In genomic region chr19:4328243-4328990, GRCh38 we compare ENCODE assay signal across 8 cellular contexts. TPM values are rescaled to one million over a fixed set of nuclear protein-coding genes. Genes with fewer than 3 reads are reported as not detected.
A peak's percentile ranks its signal among the peaks of the same experiment; 100 is the strongest.
DNase-seq lines count a peak whose midpoint lies in the region; ATAC-seq and TF ChIP-seq lines count a peak whose summit lies in the region.

No MANE protein-coding gene starts in this region.

- peak overlapping the region; percentile 62 for H3K4me3 ChIP-seq in NB4 (ENCODE audit: low read depth, low read length)

- peak; percentile 91 for DNase-seq in ELF-1 (ENCODE audit: low read depth, low spot score)
- DNase-seq in GOT3 (lab: John Stamatoyannopoulos, UW), result peak; percentile 62
- peak; percentile 93 for DNase-seq in NB4 (ENCODE audit: low read depth)
- DNase-seq in activated CD4-positive, alpha-beta T cell treated with anti-CD3 and anti-CD28 coated beads for 1 hour, result peak; percentile 98
- DNase-seq in chondrocyte (ENCODE audit: low spot score), result peak; percentile 99
- peak; percentile 68 for DNase-seq in left lobe of liver (ENCODE audit: low spot score)
- peak; percentile 98 to 99 for DNase-seq in stimulated activated CD4-positive, alpha-beta T cell treated with anti-CD3 and anti-CD28 coated beads, Interleukin-1b, Interleukin-23, amount 100 ng/mL, for 4 hours (ENCODE audit: low read depth in 2 of 2)
- no peak for DNase-seq in NCI-H1092 treated with DMSO at 0.1 percent for 48 hours (lab: John Stamatoyannopoulos, UW)

- peak; percentile 80 for TF ChIP-seq POLR2A in NB4 (IDR thresholded peaks at IDR 0.05; ENCODE audit: extremely low read depth, insufficient read length)

- H3K27ac Mint-ChIP-seq in chondrocyte (ENCODE audit: unreplicated experiment), result peak overlapping the region; percentile 17

- peak overlapping the region; percentile 78 for H3K4me3 Mint-ChIP-seq in chondrocyte (ENCODE audit: unreplicated experiment)

- H3K27me3 Mint-ChIP-seq in chondrocyte (ENCODE audit: low read depth), result no peaks in the 10 kb centered on the region

- H3K4me1 Mint-ChIP-seq in chondrocyte (ENCODE audit: low read depth), result peaks cover 18% of the 10 kb centered on the region

- peak; percentile 79 for ATAC-seq in left lobe of liver

- no peaks in the 10 kb centered on the region for H3K36me3 Mint-ChIP-seq in chondrocyte (ENCODE audit: low read depth)

- H3K9me3 Mint-ChIP-seq in chondrocyte (ENCODE audit: low read depth), result no peaks in the 10 kb centered on the region

- no peak for TF ChIP-seq CTCF in NB4 (IDR thresholded peaks at IDR 0.05; ENCODE audit: low read depth, low read length)
- TF ChIP-seq CTCF in chondrocyte (IDR thresholded peaks at IDR 0.05), result no peak

RNA-seq across cellular contexts. Expression of gene STAP2, which starts 10.2 kb away (rescaled TPM):
- 0.85 to 2.0 TPM (median 1.0 TPM) in 3 replicates for total RNA-seq in chondrocyte
- total RNA-seq in left lobe of liver, result 31.8 TPM

RNA-seq across cellular contexts. Expression of gene MPND, which starts 14.9 kb away (rescaled TPM):
- total RNA-seq in chondrocyte, result 13.6 to 14.9 TPM (median 14.1 TPM) in 3 replicates
- 24.2 TPM for total RNA-seq in left lobe of liver

RNA-seq across cellular contexts. Expression of gene FSD1, which starts 24.0 kb away (rescaled TPM):
- total RNA-seq in chondrocyte (8.8 to 13.7 TPM (median 11.6 TPM) in 3 replicates), left lobe of liver (1.3 TPM)

RNA-seq across cellular contexts. Expression of gene TMIGD2, which starts 26.2 kb away (rescaled TPM):
- total RNA-seq in chondrocyte (not detected in 3 replicates), left lobe of liver (0.25 TPM)

RNA-seq across cellular contexts. Expression of gene SHD, which starts 49.4 kb away (rescaled TPM):
- not detected in 3 replicates for total RNA-seq in chondrocyte
- total RNA-seq in left lobe of liver, result 8.8 TPM

Comparison
In these comparisons a context has a peak if more than half of its experiments do, and no peak if none do; other contexts are left out.
1. RNA of gene STAP2, which starts 10.2 kb away (total RNA-seq): 31.8 TPM in left lobe of liver (single experiment); 0.85 to 2.0 TPM in chondrocyte; every median in the first group is over 10 times any median in the second.